1 cellular context compared by ENCODE assay signal in the genomic region with DNA sequence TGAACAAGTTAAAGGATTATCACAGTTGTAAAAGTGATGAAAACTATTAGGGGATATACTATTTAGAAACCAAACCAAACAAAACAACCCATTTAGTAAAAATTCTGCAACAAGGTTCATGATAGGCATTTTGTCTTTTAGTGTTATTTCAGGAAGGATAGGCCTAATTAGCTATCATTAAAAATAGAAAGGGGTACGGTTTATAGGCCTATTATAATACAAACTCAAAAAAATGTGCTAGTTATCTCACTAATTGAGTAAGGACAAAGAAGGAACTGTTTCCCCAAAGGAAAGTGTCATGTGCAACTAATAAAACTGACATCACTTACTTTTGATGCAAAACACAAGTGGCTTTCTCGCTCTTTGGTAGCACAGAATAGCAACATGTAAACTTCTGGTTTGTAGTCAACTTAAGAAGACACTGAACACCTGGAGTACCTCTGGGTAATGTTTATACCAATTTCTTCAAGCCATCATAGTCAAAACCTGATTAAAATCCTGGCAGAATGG.
TF ChIP-seq lines count a peak whose summit lies in the region.

No MANE protein-coding gene starts in this region.

TF ChIP-seq in HCT116, 20 proteins besides CTCF, POLR2A, EP300 and RAD21 (continued from another document):
- TF ChIP-seq, protein P1, sequence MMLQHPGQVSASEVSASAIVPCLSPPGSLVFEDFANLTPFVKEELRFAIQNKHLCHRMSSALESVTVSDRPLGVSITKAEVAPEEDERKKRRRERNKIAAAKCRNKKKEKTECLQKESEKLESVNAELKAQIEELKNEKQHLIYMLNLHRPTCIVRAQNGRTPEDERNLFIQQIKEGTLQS (IDR thresholded peaks at IDR 0.05) = no peak
- TF ChIP-seq EGR1 (IDR thresholded peaks at IDR 0.05; ENCODE audit: low read depth) (no peak), JUND (IDR thresholded peaks at IDR 0.05) (no peak), POLR2AphosphoS5 (IDR thresholded peaks at IDR 0.05; ENCODE audit: low read depth, low read length) (no peak), CEBPB (IDR thresholded peaks at IDR 0.05; ENCODE audit: low read depth) (no peak), EZH2phosphoT487 (IDR thresholded peaks at IDR 0.05; ENCODE audit: borderline replicate concordance) (no peak)
- TF ChIP-seq, protein P2, sequence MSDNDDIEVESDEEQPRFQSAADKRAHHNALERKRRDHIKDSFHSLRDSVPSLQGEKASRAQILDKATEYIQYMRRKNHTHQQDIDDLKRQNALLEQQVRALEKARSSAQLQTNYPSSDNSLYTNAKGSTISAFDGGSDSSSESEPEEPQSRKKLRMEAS (IDR thresholded peaks at IDR 0.05) = no peak
- TF ChIP-seq, protein P3, sequence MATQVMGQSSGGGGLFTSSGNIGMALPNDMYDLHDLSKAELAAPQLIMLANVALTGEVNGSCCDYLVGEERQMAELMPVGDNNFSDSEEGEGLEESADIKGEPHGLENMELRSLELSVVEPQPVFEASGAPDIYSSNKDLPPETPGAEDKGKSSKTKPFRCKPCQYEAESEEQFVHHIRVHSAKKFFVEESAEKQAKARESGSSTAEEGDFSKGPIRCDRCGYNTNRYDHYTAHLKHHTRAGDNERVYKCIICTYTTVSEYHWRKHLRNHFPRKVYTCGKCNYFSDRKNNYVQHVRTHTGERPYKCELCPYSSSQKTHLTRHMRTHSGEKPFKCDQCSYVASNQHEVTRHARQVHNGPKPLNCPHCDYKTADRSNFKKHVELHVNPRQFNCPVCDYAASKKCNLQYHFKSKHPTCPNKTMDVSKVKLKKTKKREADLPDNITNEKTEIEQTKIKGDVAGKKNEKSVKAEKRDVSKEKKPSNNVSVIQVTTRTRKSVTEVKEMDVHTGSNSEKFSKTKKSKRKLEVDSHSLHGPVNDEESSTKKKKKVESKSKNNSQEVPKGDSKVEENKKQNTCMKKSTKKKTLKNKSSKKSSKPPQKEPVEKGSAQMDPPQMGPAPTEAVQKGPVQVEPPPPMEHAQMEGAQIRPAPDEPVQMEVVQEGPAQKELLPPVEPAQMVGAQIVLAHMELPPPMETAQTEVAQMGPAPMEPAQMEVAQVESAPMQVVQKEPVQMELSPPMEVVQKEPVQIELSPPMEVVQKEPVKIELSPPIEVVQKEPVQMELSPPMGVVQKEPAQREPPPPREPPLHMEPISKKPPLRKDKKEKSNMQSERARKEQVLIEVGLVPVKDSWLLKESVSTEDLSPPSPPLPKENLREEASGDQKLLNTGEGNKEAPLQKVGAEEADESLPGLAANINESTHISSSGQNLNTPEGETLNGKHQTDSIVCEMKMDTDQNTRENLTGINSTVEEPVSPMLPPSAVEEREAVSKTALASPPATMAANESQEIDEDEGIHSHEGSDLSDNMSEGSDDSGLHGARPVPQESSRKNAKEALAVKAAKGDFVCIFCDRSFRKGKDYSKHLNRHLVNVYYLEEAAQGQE (IDR thresholded peaks at IDR 0.05; ENCODE audit: low read depth) = no peak
TF ChIP-seq in HCT116: peak in this region for 0.
